In the genomic region with DNA sequence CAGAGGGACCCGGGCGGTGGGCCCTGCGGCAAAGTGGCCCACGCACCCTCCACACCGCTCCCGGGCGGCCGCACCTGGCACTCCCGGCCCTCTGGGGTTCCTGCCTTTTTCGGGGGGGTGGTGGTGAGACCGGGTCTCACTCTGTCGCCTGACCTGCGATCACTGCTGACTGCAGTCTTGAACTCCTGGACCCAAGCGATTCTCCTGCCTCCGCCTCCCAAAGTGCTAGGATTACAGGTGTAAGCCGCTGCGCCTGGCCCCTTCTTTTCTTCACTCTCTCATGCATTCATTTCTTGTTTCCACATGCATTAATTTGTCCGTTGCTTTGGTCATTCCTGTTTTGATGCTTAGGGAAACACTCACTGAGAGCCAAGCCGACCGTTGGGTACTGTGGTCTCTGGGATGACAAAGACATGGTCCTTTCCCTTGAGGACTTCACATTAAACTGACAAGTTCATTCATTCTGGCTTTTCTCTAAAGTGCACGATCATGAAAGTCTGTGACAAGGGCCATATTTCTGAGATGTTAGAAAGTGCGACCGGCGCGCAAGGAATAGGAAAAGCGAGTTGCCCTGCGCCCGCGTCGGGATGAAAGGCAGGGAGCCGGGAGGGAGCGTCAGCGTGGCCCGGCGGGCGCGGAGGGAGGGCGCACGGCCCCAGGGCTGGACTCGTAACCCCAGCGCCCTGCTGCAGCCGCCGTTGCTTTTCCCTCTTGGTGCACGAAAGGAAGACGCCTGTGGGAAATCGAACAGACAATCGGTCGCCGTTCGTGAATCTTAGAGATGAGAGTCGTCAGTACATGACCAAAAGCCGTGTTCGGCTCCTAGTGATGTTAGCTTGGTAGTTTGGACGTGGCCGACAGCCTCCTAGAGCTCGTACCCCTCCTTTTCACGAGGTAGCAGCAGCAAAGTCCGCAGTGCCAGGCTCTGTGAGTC, we compare ENCODE assay signal across 8 cellular contexts. TPM values are rescaled to one million over a fixed set of nuclear protein-coding genes. Genes with fewer than 3 reads are reported as not detected.
DNase-seq lines count a peak whose midpoint lies in the region; ATAC-seq and TF ChIP-seq lines count a peak whose summit lies in the region.

No MANE protein-coding gene starts in this region.

- H3K27ac Mint-ChIP-seq in activated T-helper 1 cell treated with anti-CD3 and anti-CD28 coated beads, Interleukin-12 subunit alpha, Interleukin-12 subunit beta, Interleukin-2, Interleukin-4 antibody, amounts not matched to agents 30 ng/mL and 10 ng/mL and 1 ng/mL, durations not matched to agents 14 hours and 24 hours and 36 hours: peak overlapping the region; percentile 74

- peak overlapping the region; percentile 52 for H3K4me3 ChIP-seq in cardiac muscle cell
- peak overlapping the region; percentile 69 for H3K4me3 ChIP-seq in psoas muscle

- H3K36me3 ChIP-seq in cardiac muscle cell: no peaks in the 10 kb centered on the region
- no peaks in the 10 kb centered on the region for H3K36me3 ChIP-seq in psoas muscle (ENCODE audit: insufficient read depth in 1 of 2, low read depth in 1 of 2)

- H3K9me3 ChIP-seq in cardiac muscle cell (ENCODE audit: low read depth) (no peaks in the 10 kb centered on the region), psoas muscle (no peaks in the 10 kb centered on the region)

- intact Hi-C loops in activated T-helper 1 cell treated with anti-CD3 and anti-CD28 coated beads, Interleukin-12 subunit alpha, Interleukin-12 subunit beta, Interleukin-2, Interleukin-4 antibody, amounts not matched to agents 30 ng/mL and 10 ng/mL and 1 ng/mL, durations not matched to agents 14 hours and 24 hours and 36 hours (cut with micrococcal nuclease): loop anchor here (1.0 to 5.0 kb wide), 7 partner anchors 51 to 426 kb away; a partner anchor contains a TSS
- intact Hi-C loops in psoas muscle (cut with DNase I): no loop called here

- H3K27ac ChIP-seq in cardiac muscle cell: no peak overlapping the region
- no peak overlapping the region for H3K27ac ChIP-seq in psoas muscle

- peaks cover 21% of the 10 kb centered on the region for H3K36me3 Mint-ChIP-seq in activated T-helper 1 cell treated with anti-CD3 and anti-CD28 coated beads, Interleukin-12 subunit alpha, Interleukin-12 subunit beta, Interleukin-2, Interleukin-4 antibody, amounts not matched to agents 30 ng/mL and 10 ng/mL and 1 ng/mL, durations not matched to agents 14 hours and 24 hours and 36 hours (ENCODE audit: low read depth)

- 2% methylated on average over 51 to 58 of the region's 58 CpGs for WGBS in psoas muscle, 3 donors

- TF ChIP-seq CTCF in cardiac muscle cell (IDR thresholded peaks at IDR 0.05; ENCODE audit: low read depth, low read length) (no peak), psoas muscle (IDR thresholded peaks at IDR 0.05) (no peak)

- H3K4me1 ChIP-seq in cardiac muscle cell (ENCODE audit: low read depth) (no peaks in the 10 kb centered on the region), psoas muscle (peaks cover 13% of the 10 kb centered on the region)

- H3K27me3 Mint-ChIP-seq in activated T-helper 1 cell treated with anti-CD3 and anti-CD28 coated beads, Interleukin-12 subunit alpha, Interleukin-12 subunit beta, Interleukin-2, Interleukin-4 antibody, amounts not matched to agents 30 ng/mL and 10 ng/mL and 1 ng/mL, durations not matched to agents 14 hours and 24 hours and 36 hours (ENCODE audit: insufficient read depth): peaks cover 13% of the 10 kb centered on the region

- peak; percentile 35 for DNase-seq in DMS53 treated with DMSO at 0.1 percent for 48 hours (lab: John Stamatoyannopoulos, UW; ENCODE audit: unreplicated experiment)
- DNase-seq in activated T-helper 1 cell treated with anti-CD3 and anti-CD28 coated beads, Interleukin-12 subunit alpha, Interleukin-12 subunit beta, Interleukin-2, Interleukin-4 antibody, amounts not matched to agents 30 ng/mL and 10 ng/mL and 1 ng/mL, durations not matched to agents 14 hours and 24 hours and 36 hours (ENCODE audit: low spot score): no peak
- peak in 1 of 2 donors; percentile 41 for DNase-seq in cardiac muscle cell (ENCODE audit: low read depth in 1 of 2, low spot score in 1 of 2)
- DNase-seq in psoas muscle: no peak
- DNase-seq in anterior cingulate cortex (lab: John Stamatoyannopoulos, UW): no peak
- no peak for DNase-seq in hippocampal formation (lab: John Stamatoyannopoulos, UW)

- ATAC-seq in HG03095 (IDR thresholded peaks at IDR 0.05; ENCODE audit: unreplicated experiment) (peak; percentile 1), psoas muscle (peak in 2 of 4 donors; percentile 49 to 62), GM18907 (IDR thresholded peaks at IDR 0.05; ENCODE audit: unreplicated experiment) (no peak)

- H3K9me3 Mint-ChIP-seq in activated T-helper 1 cell treated with anti-CD3 and anti-CD28 coated beads, Interleukin-12 subunit alpha, Interleukin-12 subunit beta, Interleukin-2, Interleukin-4 antibody, amounts not matched to agents 30 ng/mL and 10 ng/mL and 1 ng/mL, durations not matched to agents 14 hours and 24 hours and 36 hours: no peaks in the 10 kb centered on the region

- H3K4me1 Mint-ChIP-seq in activated T-helper 1 cell treated with anti-CD3 and anti-CD28 coated beads, Interleukin-12 subunit alpha, Interleukin-12 subunit beta, Interleukin-2, Interleukin-4 antibody, amounts not matched to agents 30 ng/mL and 10 ng/mL and 1 ng/mL, durations not matched to agents 14 hours and 24 hours and 36 hours (ENCODE audit: low read depth): peaks cover 46% of the 10 kb centered on the region

- H3K4me3 Mint-ChIP-seq in activated T-helper 1 cell treated with anti-CD3 and anti-CD28 coated beads, Interleukin-12 subunit alpha, Interleukin-12 subunit beta, Interleukin-2, Interleukin-4 antibody, amounts not matched to agents 30 ng/mL and 10 ng/mL and 1 ng/mL, durations not matched to agents 14 hours and 24 hours and 36 hours: peak overlapping the region; percentile 88

- H3K27me3 ChIP-seq in cardiac muscle cell (peaks cover 91% of the 10 kb centered on the region), psoas muscle (ENCODE audit: insufficient read depth in 3 of 3, low read length in 2 of 3) (peaks cover 5 to 72% (median 5%) of the 10 kb centered on the region in 3 donors)

RNA-seq across cellular contexts. Expression of a gene that starts 1.0 kb away (rescaled TPM):
- 117 and 119 TPM in 2 replicates for total RNA-seq in activated T-helper 1 cell treated with anti-CD3 and anti-CD28 coated beads, Interleukin-12 subunit alpha, Interleukin-12 subunit beta, Interleukin-2, Interleukin-4 antibody, amounts not matched to agents 30 ng/mL and 10 ng/mL and 1 ng/mL, durations not matched to agents 14 hours and 24 hours and 36 hours
- total RNA-seq in cardiac muscle cell (not detected in 2 replicates), psoas muscle (under 1 TPM in 2 of 4 donors, not detected in 2; 0.23 to 0.54 TPM)
- polyA plus RNA-seq in cardiac muscle cell (0.11 TPM in 1 of 2 replicates, not detected in the other), psoas muscle (under 1 TPM in 2 of 3 donors, not detected in 1; 0.03 to 0.04 TPM)

RNA-seq across cellular contexts. Expression of a gene that starts 50.4 kb away (rescaled TPM):
- total RNA-seq in activated T-helper 1 cell treated with anti-CD3 and anti-CD28 coated beads, Interleukin-12 subunit alpha, Interleukin-12 subunit beta, Interleukin-2, Interleukin-4 antibody, amounts not matched to agents 30 ng/mL and 10 ng/mL and 1 ng/mL, durations not matched to agents 14 hours and 24 hours and 36 hours: 1.3 and 1.7 TPM in 2 replicates
- total RNA-seq in cardiac muscle cell (0.28 and 0.36 TPM in 2 replicates), psoas muscle (under 1 TPM in 2 of 4 donors, not detected in 2; 0.52 to 0.62 TPM)
- polyA plus RNA-seq in cardiac muscle cell (1.1 and 1.6 TPM in 2 replicates), psoas muscle (under 1 TPM in 2 of 3 donors, not detected in 1; 0.06 to 0.12 TPM)

Comparison
In these comparisons a context has a peak if more than half of its experiments do, and no peak if none do; other contexts are left out.
1. RNA of a gene that starts 1.0 kb away (total RNA-seq): 117 to 119 TPM in activated T-helper 1 cell treated with anti-CD3 and anti-CD28 coated beads, Interleukin-12 subunit alpha, Interleukin-12 subunit beta, Interleukin-2, Interleukin-4 antibody, amounts not matched to agents 30 ng/mL and 10 ng/mL and 1 ng/mL, durations not matched to agents 14 hours and 24 hours and 36 hours; 0.23 to 0.54 TPM in psoas muscle and not detected in cardiac muscle cell; every median in the first group is over 10 times any median in the second.